In genomic region chr1:168974611-168975010, GRCh38 we compare ENCODE assay signal across 26 cellular contexts.
"Had no signal": no experiment of that assay in that cellular context is flagged by ENCODE, and none has a peak within 500 bp of the region (broad histone marks: within the 10 kb centered on the region; RNA-seq: fewer than 3 reads in every experiment).

No MANE protein-coding gene starts in this region.

- ATAC-seq: activated CD8-positive, alpha-beta T cell treated with anti-CD3 and anti-CD28 coated beads for 36 hours; K562 had no signal

- H3K27me3 ChIP-seq: brain microvascular endothelial cell, MG63 had no signal

- H3K9me3 ChIP-seq: MG63 had no signal

- H3K27ac ChIP-seq: brain microvascular endothelial cell, WERI-Rb-1 had no signal

- FAIRE-seq: K562 had no signal

- H3K4me3 ChIP-seq: K562, MG63 had no signal

- DNase-seq: activated CD4-positive, alpha-beta T cell treated with anti-CD3 and anti-CD28 coated beads, Interleukin-2, amount 10 ng/mL, durations not matched to agents 24 days and 14 days; activated CD4-positive, alpha-beta T cell treated with anti-CD3 and anti-CD28 coated beads, Interleukin-2, amount 50 U/mL, for 4 hours; activated CD8-positive, alpha-beta T cell treated with anti-CD3 and anti-CD28 coated beads for 36 hours; activated gamma-delta T cell treated with Interleukin-2 at 50 U/mL for 16 hours; activated naive CD4-positive, alpha-beta T cell treated with anti-CD3 and anti-CD28 coated beads, Interleukin-2, amount 10 ng/mL, durations not matched to agents 7 days and 5 days; activated naive CD8-positive, alpha-beta T cell treated with anti-CD3 and anti-CD28 coated beads for 36 hours; activated T-cell treated with anti-CD3 and anti-CD28 coated beads, Interleukin-2, amount 50 U/mL, for 1 hour; amniotic stem cell; aorta; brain microvascular endothelial cell; Karpas-422; MG63; NCI-H1048; NCI-H1105 treated with DMSO at 0.1 percent for 48 hours; NCI-H1436; NCI-H1694 treated with DMSO at 0.1 percent for 48 hours; NCI-H2029; NCI-H345; NCI-H524 treated with DMSO at 0.1 percent for 48 hours; Right ventricle myocardium superior; SW 1271; T-helper 1 cell; T-helper 2 cell; T-helper 9 cell; WERI-Rb-1 had no signal

- H3K36me3 ChIP-seq: brain microvascular endothelial cell, MG63, WERI-Rb-1 had no signal
